In the genomic region with DNA sequence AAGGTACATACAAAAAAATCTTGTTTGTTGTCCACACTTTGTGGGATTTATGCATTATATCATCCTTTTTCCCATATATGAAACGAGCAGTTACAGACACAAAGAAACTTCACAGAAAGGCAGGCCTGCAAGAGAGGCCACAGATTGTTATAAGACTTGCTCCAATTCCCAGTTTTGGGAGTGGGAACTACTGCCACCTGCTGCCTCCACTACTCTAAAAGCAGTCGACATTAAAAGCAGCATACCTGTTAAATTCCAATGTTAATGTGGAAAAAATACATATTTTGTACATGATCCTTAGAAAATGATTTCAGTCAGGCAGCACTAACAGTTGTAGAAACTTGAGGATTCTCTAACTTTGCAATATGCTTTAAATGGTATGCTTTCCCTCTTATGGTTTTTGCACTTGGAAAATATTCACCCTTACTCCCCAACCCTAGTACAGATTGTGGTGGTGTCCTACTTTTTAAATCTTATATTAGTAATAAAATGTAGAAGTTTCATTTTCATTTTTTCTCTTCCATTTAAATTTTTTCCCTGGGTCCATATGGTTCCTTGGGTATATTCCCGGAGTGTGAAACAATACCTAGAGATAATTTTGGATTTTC, we compare ENCODE assay signal across 10 cellular contexts. TPM values are rescaled to one million over a fixed set of nuclear protein-coding genes. Genes with fewer than 3 reads are reported as not detected.
DNase-seq lines count a peak whose midpoint lies in the region; ATAC-seq, FAIRE-seq and TF ChIP-seq lines count a peak whose summit lies in the region.
"Had no signal": no experiment of that assay in that cellular context is flagged by ENCODE, and none has a peak within 500 bp of the region (broad histone marks: within the 10 kb centered on the region; RNA-seq: fewer than 3 reads in every experiment).

No MANE protein-coding gene starts in this region.

- DNase-seq in Right ventricle myocardium inferior (ENCODE audit: missing footprints) (no peak), cardiac septum (ENCODE audit: low spot score) (no peak), iPS-NIHi7 (ENCODE audit: extremely low spot score) (peak; percentile 47), urothelium cell line (ENCODE audit: low spot score) (peak; percentile 29)
- DNase-seq: naive B cell had no signal

- intact Hi-C loops in Right ventricle myocardium inferior (cut with DNase I), result loop anchor here (1.0 kb wide), 1 partner anchor 180 kb away; no protein-coding TSS in a partner anchor
- intact Hi-C loops in cardiac septum (cut with DNase I), result loop anchor here (2.0 kb wide), 1 partner anchor 181 kb away; no protein-coding TSS in a partner anchor

- no peak for FAIRE-seq in urothelium cell line (lab: Jason Lieb, UNC)

- ATAC-seq in Right ventricle myocardium inferior, result peak; percentile 64
- ATAC-seq in GM19324 (IDR thresholded peaks at IDR 0.05; ENCODE audit: low FRiP score, unreplicated experiment), result no peak
- ATAC-seq in HG02571 (IDR thresholded peaks at IDR 0.05; ENCODE audit: unreplicated experiment), result no peak
- no peak for ATAC-seq in GM18519 (IDR thresholded peaks at IDR 0.05; ENCODE audit: low FRiP score, unreplicated experiment)

- TF ChIP-seq CTCF in VCaP (conservative IDR thresholded peaks at IDR 0.05), result peak; percentile 84

- H3K27ac ChIP-seq in VCaP, result 0 out of 2 replicates have a peak overlapping the region, but pooled peaks have one; percentile 31

RNA-seq across cellular contexts. Expression of gene SLC38A11, which starts 37.9 kb away (rescaled TPM):
- total RNA-seq in Right ventricle myocardium inferior (0.84 TPM), cardiac septum (0.51 TPM)
- total RNA-seq: T-helper 1 cell treated with Interleukin-12 subunit alpha and Interleukin-12 subunit beta and Interleukin-4 antibody, amounts not matched to agents 30 ng/mL and 1 ng/mL, for 36 hours had no signal

Comparison
In these comparisons a context has a peak if more than half of its experiments do, and no peak if none do; other contexts are left out.
1. DNase-seq: peak in iPS-NIHi7 (single experiment) and urothelium cell line (single experiment); none in Right ventricle myocardium inferior (single experiment) and cardiac septum (single experiment).